10 cellular contexts compared by ENCODE assay signal in the genomic region with DNA sequence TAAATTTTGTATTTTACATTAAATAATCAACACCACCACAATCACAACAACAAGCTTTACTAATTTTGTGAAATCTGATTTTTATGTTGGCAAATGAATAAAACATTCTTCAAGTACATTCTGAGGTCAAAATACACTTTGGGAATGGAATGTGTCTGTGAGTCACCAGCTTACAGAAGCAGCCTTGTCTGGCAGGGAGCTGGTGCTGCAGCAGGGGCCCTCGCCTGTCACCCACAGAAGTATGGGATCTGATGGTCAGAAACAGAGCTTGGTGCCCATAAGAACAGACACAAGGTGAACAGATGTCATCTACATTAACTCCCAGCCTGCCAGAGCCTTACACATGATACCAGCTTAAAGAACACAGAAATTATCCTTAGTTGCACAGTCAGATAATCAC.
A peak's percentile ranks its signal among the peaks of the same experiment; 100 is the strongest.
DNase-seq lines count a peak whose midpoint lies in the region; ATAC-seq and TF ChIP-seq lines count a peak whose summit lies in the region.
"Had no signal": no experiment of that assay in that cellular context is flagged by ENCODE, and none has a peak within 500 bp of the region (broad histone marks: within the 10 kb centered on the region; RNA-seq: fewer than 3 reads in every experiment).

No MANE protein-coding gene starts in this region.

- peaks cover 2% of the 10 kb centered on the region for H3K27me3 Mint-ChIP-seq in activated T-cell treated with anti-CD3 and anti-CD28 coated beads, Interleukin-2, amount 50 U/mL, for 24 hours

- H3K4me3 ChIP-seq in retinal pigment epithelial cell (ENCODE audit: low read length), result no peak overlapping the region
- H3K4me3 ChIP-seq: upper lobe of left lung had no signal

- TF ChIP-seq CTCF in retinal pigment epithelial cell (conservative IDR thresholded peaks at IDR 0.05; ENCODE audit: low read depth, low read length), result no peak

- H3K36me3 Mint-ChIP-seq in activated T-cell treated with anti-CD3 and anti-CD28 coated beads, Interleukin-2, amount 50 U/mL, for 24 hours (ENCODE audit: low read depth), result no peaks in the 10 kb centered on the region

- H3K9me3 Mint-ChIP-seq in activated T-cell treated with anti-CD3 and anti-CD28 coated beads, Interleukin-2, amount 50 U/mL, for 24 hours, result no peaks in the 10 kb centered on the region

- H3K4me3 Mint-ChIP-seq in activated T-cell treated with anti-CD3 and anti-CD28 coated beads, Interleukin-2, amount 50 U/mL, for 24 hours, result no peak overlapping the region

- H3K4me1 Mint-ChIP-seq in activated T-cell treated with anti-CD3 and anti-CD28 coated beads, Interleukin-2, amount 50 U/mL, for 24 hours (ENCODE audit: low read depth), result no peaks in the 10 kb centered on the region

- ATAC-seq in GM18873 (IDR thresholded peaks at IDR 0.05; ENCODE audit: low FRiP score, unreplicated experiment) (no peak), GM18517 (IDR thresholded peaks at IDR 0.05; ENCODE audit: unreplicated experiment) (no peak)

- DNase-seq in H4 (ENCODE audit: low spot score), result peak; percentile 57
- DNase-seq in SK-N-DZ (ENCODE audit: low spot score), result peak; percentile 39
- peak; percentile 84 for DNase-seq in foreskin melanocyte
- peak; percentile 69 for DNase-seq in retinal pigment epithelial cell (ENCODE audit: low read depth)
- no peak for DNase-seq in HuH-7.5 (ENCODE audit: low spot score)
- DNase-seq in activated T-cell treated with anti-CD3 and anti-CD28 coated beads, Interleukin-2, amount 50 U/mL, for 24 hours, result no peak
- DNase-seq: NCI-H2081 had no signal

- H3K27ac Mint-ChIP-seq in activated T-cell treated with anti-CD3 and anti-CD28 coated beads, Interleukin-2, amount 50 U/mL, for 24 hours, result no peak overlapping the region

Comparison
In these comparisons a context has a peak if more than half of its experiments do, and no peak if none do; other contexts are left out.
1. DNase-seq: peak in H4 (single experiment), SK-N-DZ (single experiment), foreskin melanocyte (single experiment) and retinal pigment epithelial cell (single experiment); none in HuH-7.5 (single experiment) and activated T-cell treated with anti-CD3 and anti-CD28 coated beads, Interleukin-2, amount 50 U/mL, for 24 hours (single experiment).